ENCODE assay signal across 8 cellular contexts in genomic region chr19:2475702-2476450, GRCh38. TPM values are rescaled to one million over a fixed set of nuclear protein-coding genes. Genes with fewer than 3 reads are reported as not detected.
DNase-seq lines count a peak whose midpoint lies in the region; ATAC-seq and TF ChIP-seq lines count a peak whose summit lies in the region.

Gene GADD45B, plus strand, starts transcription at chr19:2476127. Its CDS starts 232 bp downstream, at chr19:2476359.

- H3K4me3 ChIP-seq in left ventricle myocardium inferior: peak within 1 kb of the TSS; percentile 98
- peak within 1 kb of the TSS; percentile 89 for H3K4me3 ChIP-seq in prostate gland

- TF ChIP-seq POLR2A in prostate gland (IDR thresholded peaks at IDR 0.05): peak; percentile 100

- peak; percentile 46 for ATAC-seq in HG02884 (IDR thresholded peaks at IDR 0.05; ENCODE audit: unreplicated experiment)

- H3K4me1 ChIP-seq in left ventricle myocardium inferior: peaks cover 51% of the 10 kb centered on the region
- no peaks in the 10 kb centered on the region for H3K4me1 ChIP-seq in prostate gland (replicated peaks)

- H3K27ac ChIP-seq in left ventricle myocardium inferior (replicated peaks): peak within 1 kb of the TSS; percentile 95
- H3K27ac ChIP-seq in prostate gland: peak within 1 kb of the TSS; percentile 96 to 99

- intact Hi-C loops in left ventricle myocardium inferior (cut with micrococcal nuclease) (loop anchor here (5.0 to 10.0 kb wide), 2 partner anchors 66 to 109 kb away; no protein-coding TSS in a partner anchor), prostate gland (cut with DNase I) (loop anchor here (2.0 to 10.0 kb wide), 2 partner anchors 67 to 269 kb away; partner anchors contain the start of gene SLC39A3)

- TF ChIP-seq CTCF in GM13976 (IDR thresholded peaks at IDR 0.05; ENCODE audit: borderline replicate concordance, control extremely low read depth, extremely low read depth, insufficient read depth, missing control alignments) (no peak), left ventricle myocardium inferior (IDR thresholded peaks at IDR 0.05; ENCODE audit: borderline replicate concordance) (no peak), prostate gland (IDR thresholded peaks at IDR 0.05) (peak in 1 of 4 experiments; percentile 42)

- H3K9me3 ChIP-seq in left ventricle myocardium inferior (replicated peaks): no peaks in the 10 kb centered on the region
- H3K9me3 ChIP-seq in prostate gland: no peaks in the 10 kb centered on the region

- H3K36me3 ChIP-seq in left ventricle myocardium inferior: peaks cover 13% of the 10 kb centered on the region
- no peaks in the 10 kb centered on the region for H3K36me3 ChIP-seq in prostate gland

- under 1% methylated on average over 62 of the region's 70 CpGs for WGBS in prostate gland

- H3K27me3 ChIP-seq in left ventricle myocardium inferior (ENCODE audit: low read depth): no peaks in the 10 kb centered on the region
- no peaks in the 10 kb centered on the region for H3K27me3 ChIP-seq in prostate gland (replicated peaks; ENCODE audit: insufficient read depth)

- in situ Hi-C loops in GM13976 (cut with MboI; ENCODE audit: low sequenced_read_pairs, unreplicated experiment): no loop called here

- DNase-seq in GM13976 (ENCODE audit: low spot score) (peak; percentile 99), NCI-H1694 treated with DMSO at 0.1 percent for 48 hours (lab: John Stamatoyannopoulos, UW) (peak; percentile 65), T-helper 2 cell (peak; percentile 91 to 95 (median 94)), amygdala (lab: John Stamatoyannopoulos, UW) (peak; percentile 56 to 98 (median 94)), left ventricle myocardium inferior (peak; percentile 98), prostate gland (ENCODE audit: low spot score) (peak; percentile 98), ureter (ENCODE audit: low spot score) (peak; percentile 99)

RNA-seq across cellular contexts. Expression of gene GADD45B, which starts in this region (rescaled TPM):
- total RNA-seq in left ventricle myocardium inferior (34.3 TPM), prostate gland (10 to 100 TPM; 90.7 to 94.6 TPM), ureter (55.3 TPM)

Comparison
In these comparisons a context has a peak if more than half of its experiments do, and no peak if none do; other contexts are left out.
1. Peak in every context shown above with its lines: DNase-seq, ATAC-seq, H3K4me3 ChIP-seq and H3K27ac ChIP-seq.